Comparison of ENCODE assay signal across 8 cellular contexts in genomic region chr6:37130704-37131103, GRCh38. TPM values are rescaled to one million over a fixed set of nuclear protein-coding genes. Genes with fewer than 3 reads are reported as not detected.
DNase-seq lines count a peak whose midpoint lies in the region; ATAC-seq and TF ChIP-seq lines count a peak whose summit lies in the region.

No MANE protein-coding gene starts in this region.

- no peaks in the 10 kb centered on the region for H3K27me3 Mint-ChIP-seq in WTC11 (ENCODE audit: low read depth)

- H3K9me3 Mint-ChIP-seq in WTC11 = no peaks in the 10 kb centered on the region

- POLR2A ChIA-PET in WTC11 (lab: Charles Lee) = interaction anchor here (0.7 to 3.1 kb wide), 4 partner anchors 9 to 42 kb away, joined by 3 to 14 read pairs (median 10); partner anchors contain the start of gene PIM1

- no peaks in the 10 kb centered on the region for H3K9me3 ChIP-seq in skeletal muscle tissue (ENCODE audit: control insufficient read depth in 3 of 3, low read length in 3 of 3)

- DNase-seq in HT1080 (ENCODE audit: low read depth) (peak; percentile 45), WTC11 (ENCODE audit: low spot score) (no peak), left ventricle myocardium superior (peak; percentile 39), NCI-H1417 treated with DMSO at 0.1 percent for 48 hours (lab: John Stamatoyannopoulos, UW) (no peak), NCI-H446 treated with DMSO at 0.1 percent for 48 hours (lab: John Stamatoyannopoulos, UW) (no peak), retina (no peak), inferior parietal cortex (ENCODE audit: extremely low spot score) (no peak)

- H3K4me3 ChIP-seq in skeletal muscle tissue (ENCODE audit: low read length in 3 of 3) = no peak overlapping the region

- no peaks in the 10 kb centered on the region for H3K36me3 ChIP-seq in skeletal muscle tissue (ENCODE audit: control insufficient read depth in 3 of 3, insufficient read depth in 3 of 3, low read length in 3 of 3)

- CTCF ChIA-PET in WTC11 (lab: Charles Lee) = interaction anchor here (0.7 to 2.2 kb wide), 8 partner anchors 14 to 113 kb away, joined by 3 to 11 read pairs (median 4); partner anchors contain the start of gene PIM1

- H3K4me3 Mint-ChIP-seq in WTC11 = no peak overlapping the region

- peaks cover 84% of the 10 kb centered on the region for H3K4me1 Mint-ChIP-seq in WTC11

- peaks cover 12% of the 10 kb centered on the region for H3K36me3 Mint-ChIP-seq in WTC11

- peak overlapping the region; percentile 90 for H3K27ac ChIP-seq in skeletal muscle tissue (ENCODE audit: low read depth, low read length)

- peaks cover 31 to 49% (median 44%) of the 10 kb centered on the region in 3 donors for H3K4me1 ChIP-seq in skeletal muscle tissue (ENCODE audit: control insufficient read depth in 3 of 3, insufficient read depth in 3 of 3, low read length in 3 of 3)

- H3K27ac Mint-ChIP-seq in WTC11 = peak overlapping the region; percentile 75

- no peaks in the 10 kb centered on the region for H3K27me3 ChIP-seq in skeletal muscle tissue (ENCODE audit: control insufficient read depth in 3 of 3, insufficient read depth in 3 of 3, low read length in 3 of 3)

- peak overlapping the region; percentile 34 to 65 (median 52) for H3K9ac ChIP-seq in skeletal muscle tissue (ENCODE audit: low read depth in 1 of 3, low read length in 3 of 3)

- TF ChIP-seq CTCF in WTC11 (IDR thresholded peaks at IDR 0.05) = no peak

- intact Hi-C loops in left ventricle myocardium superior (cut with micrococcal nuclease) = no loop called here

- ATAC-seq in WTC11 = no peak
- peak; percentile 10 for ATAC-seq in left ventricle myocardium superior

TF ChIP-seq in WTC11, 78 proteins besides CTCF, POLR2A, EP300 and RAD21:
- TF ChIP-seq GABPB1 (CRISPR knock-in tag; IDR thresholded peaks at IDR 0.05) (peak; percentile 58; the same call in 1 of the 2 replicates), HMGXB4 (CRISPR knock-in tag; IDR thresholded peaks at IDR 0.05) (no peak)

RNA-seq across cellular contexts. Expression of gene PIM1, which starts 39.2 kb away (rescaled TPM):
- total RNA-seq in HT1080 (2014; rRNA removed; shearing (Covaris generic)) = 9.3 and 10.9 TPM in 2 replicates
- polyA plus RNA-seq in HT1080 (2015; cell fraction: cytosol; rRNA removed) = 15.7 and 17.7 TPM in 2 replicates
- 17.6 and 21.2 TPM in 2 replicates for polyA plus RNA-seq in HT1080 (2015; cell fraction: nucleus; rRNA removed)
- 64.7 to 81.2 TPM (median 78.1 TPM) in 3 replicates for total RNA-seq in WTC11 (2021)
- total RNA-seq in left ventricle myocardium superior = 35.0 TPM
- total RNA-seq in skeletal muscle tissue = 20.4 TPM

Comparison
In these comparisons a context has a peak if more than half of its experiments do, and no peak if none do; other contexts are left out.
1. DNase-seq: peak in HT1080 (single experiment) and left ventricle myocardium superior (single experiment); none in WTC11 (single experiment), NCI-H1417 treated with DMSO at 0.1 percent for 48 hours (single experiment), NCI-H446 treated with DMSO at 0.1 percent for 48 hours (single experiment), retina (single experiment) and inferior parietal cortex (single experiment).